In the genomic region with DNA sequence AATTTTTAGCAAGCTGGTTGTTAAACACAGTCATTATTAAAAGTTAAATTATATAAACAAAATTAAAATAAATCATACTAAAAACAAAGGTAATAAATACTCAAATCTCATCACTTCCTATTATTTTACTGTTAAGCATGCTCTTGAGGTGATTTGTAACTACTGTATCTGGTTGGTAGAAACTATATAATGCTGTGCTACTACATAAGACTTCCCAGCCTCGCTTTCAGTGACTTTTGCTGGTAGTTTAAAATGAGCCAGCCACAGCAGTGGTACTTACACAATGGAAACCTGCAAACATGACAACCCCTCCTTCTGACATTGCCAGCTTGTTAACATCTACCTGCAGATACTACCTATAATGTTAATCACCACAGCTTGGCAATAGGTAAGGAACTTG, we compare ENCODE assay signal across 11 cellular contexts.
DNase-seq lines count a peak whose midpoint lies in the region; ATAC-seq and TF ChIP-seq lines count a peak whose summit lies in the region.
"Had no signal": no experiment of that assay in that cellular context is flagged by ENCODE, and none has a peak within 500 bp of the region (broad histone marks: within the 10 kb centered on the region; RNA-seq: fewer than 3 reads in every experiment).

No MANE protein-coding gene starts in this region.

- H3K4me3 ChIP-seq in colonic mucosa, result no peak overlapping the region

- H3K4me1 ChIP-seq in colonic mucosa, result no peaks in the 10 kb centered on the region

- H3K9ac ChIP-seq in colonic mucosa (ENCODE audit: low read depth in 2 of 2, low read length in 2 of 2), result no peak overlapping the region

- H3K27me3 ChIP-seq in colonic mucosa, result no peaks in the 10 kb centered on the region

- no peaks in the 10 kb centered on the region for H3K36me3 ChIP-seq in colonic mucosa
- H3K36me3 ChIP-seq: WERI-Rb-1 had no signal

- DNase-seq in colonic mucosa (no peak), GDM1 (lab: John Stamatoyannopoulos, UW) (no peak), NCI-H1417 (lab: John Stamatoyannopoulos, UW) (no peak), G401 (ENCODE audit: low spot score) (no peak)
- DNase-seq in activated CD8-positive, alpha-beta memory T cell treated with anti-CD3 and anti-CD28 coated beads, Interleukin-2, amount 50 U/mL, for 48 hours, result no peak
- DNase-seq: cerebellar nuclear complex, DND-41, WERI-Rb-1 had no signal

- ATAC-seq in GM18511 (IDR thresholded peaks at IDR 0.05; ENCODE audit: unreplicated experiment), result peak; percentile 69
- ATAC-seq in GM21447 (IDR thresholded peaks at IDR 0.05; ENCODE audit: unreplicated experiment), result peak; percentile 51
- ATAC-seq in HG03175 (IDR thresholded peaks at IDR 0.05; ENCODE audit: unreplicated experiment), result peak; percentile 57

- peak overlapping the region; percentile 22 for H3K27ac ChIP-seq in colonic mucosa
- H3K27ac ChIP-seq: WERI-Rb-1 had no signal

- intact Hi-C loops in colonic mucosa (cut with DNase I), result no loop called here

- H3K9me3 ChIP-seq in colonic mucosa, result no peaks in the 10 kb centered on the region

- in situ Hi-C loops in G401 (cut with HindIII; ENCODE audit: low sequenced_read_pairs), result no loop called here

- TF ChIP-seq CTCF in colonic mucosa (IDR thresholded peaks at IDR 0.05), result no peak
